ENCODE assay signal across 8 cellular contexts in the genomic region with DNA sequence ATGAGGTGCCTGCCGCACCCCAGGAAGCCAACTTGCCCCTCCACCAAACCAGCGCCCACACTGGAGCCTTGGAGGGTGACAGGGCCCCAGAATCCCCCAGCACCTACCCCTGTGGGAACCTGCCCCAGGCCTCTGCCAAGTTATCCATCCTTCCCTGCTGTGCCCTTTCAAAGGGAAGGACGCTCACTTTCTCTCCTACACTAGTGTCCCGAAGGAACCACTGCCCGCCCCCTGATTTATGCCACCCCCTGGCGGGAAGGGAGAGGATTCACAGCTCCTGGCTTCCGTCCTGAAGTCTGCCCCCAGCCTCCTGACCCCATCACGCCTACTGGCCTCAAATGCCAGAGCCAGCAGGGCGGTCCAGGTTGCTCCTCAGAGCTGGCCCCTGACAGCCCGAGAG. TPM values are rescaled to one million over a fixed set of nuclear protein-coding genes. Genes with fewer than 3 reads are reported as not detected.
DNase-seq lines count a peak whose midpoint lies in the region; ATAC-seq and TF ChIP-seq lines count a peak whose summit lies in the region.

No MANE protein-coding gene starts in this region.

- H3K4me1 ChIP-seq in iPS DF 6.9 (ENCODE audit: control insufficient read depth, insufficient read depth, low read length): peaks cover 4% of the 10 kb centered on the region; the same call in 1 of the 2 replicates

- H3K4me3 Mint-ChIP-seq in activated CD4-positive, alpha-beta memory T cell treated with anti-CD3 and anti-CD28 coated beads for 36 hours: peak overlapping the region; percentile 76

- no peaks in the 10 kb centered on the region for H3K36me3 ChIP-seq in iPS DF 6.9 (ENCODE audit: control insufficient read depth, insufficient read depth, low read length)

- H3K4me1 Mint-ChIP-seq in activated CD4-positive, alpha-beta memory T cell treated with anti-CD3 and anti-CD28 coated beads for 36 hours (ENCODE audit: low read depth): peaks cover 17% of the 10 kb centered on the region

- H3K4me3 ChIP-seq in iPS DF 6.9 (ENCODE audit: low read length): no peak overlapping the region

- CTCF ChIA-PET in activated CD4-positive, alpha-beta memory T cell treated with anti-CD3 and anti-CD28 coated beads for 36 hours (lab: Charles Lee): interaction anchor here (1.0 to 2.7 kb wide), 3 partner anchors 31 to 150 kb away, joined by 5 to 12 read pairs (median 5); a partner anchor contains a TSS

- H3K9me3 ChIP-seq in iPS DF 6.9 (ENCODE audit: control insufficient read depth, insufficient read depth, low read length): no peaks in the 10 kb centered on the region

- peak; percentile 47 for TF ChIP-seq CTCF in 22Rv1 (IDR thresholded peaks at IDR 0.05)
- TF ChIP-seq CTCF in GM12872 (IDR thresholded peaks at IDR 0.05; ENCODE audit: insufficient read depth, low read depth, low read length): peak; percentile 26; the same call in 1 of the 3 replicates

- POLR2A ChIA-PET in activated CD4-positive, alpha-beta memory T cell treated with anti-CD3 and anti-CD28 coated beads for 36 hours (lab: Charles Lee): no interaction called here

- DNase-seq in activated CD4-positive, alpha-beta memory T cell treated with anti-CD3 and anti-CD28 coated beads for 36 hours: no peak
- DNase-seq in iPS DF 6.9 (ENCODE audit: low read depth, low spot score): peak; percentile 39
- no peak for DNase-seq in cerebellar nuclear complex (lab: John Stamatoyannopoulos, UW)
- DNase-seq in DMS114 treated with DMSO at 0.1 percent for 48 hours (lab: John Stamatoyannopoulos, UW; ENCODE audit: unreplicated experiment): no peak

- H3K27me3 Mint-ChIP-seq in activated CD4-positive, alpha-beta memory T cell treated with anti-CD3 and anti-CD28 coated beads for 36 hours: peaks cover 3% of the 10 kb centered on the region

- no peaks in the 10 kb centered on the region for H3K36me3 Mint-ChIP-seq in activated CD4-positive, alpha-beta memory T cell treated with anti-CD3 and anti-CD28 coated beads for 36 hours

- H3K27ac ChIP-seq in 22Rv1: peak overlapping the region; percentile 60; the same call in 1 of the 2 replicates
- H3K27ac ChIP-seq in iPS DF 6.9 (ENCODE audit: low read length): no peak overlapping the region

- no peaks in the 10 kb centered on the region for H3K27me3 ChIP-seq in iPS DF 6.9 (ENCODE audit: control insufficient read depth, insufficient read depth, low read length)

- ATAC-seq in HG03135 (IDR thresholded peaks at IDR 0.05; ENCODE audit: unreplicated experiment) (no peak), GM21367 (IDR thresholded peaks at IDR 0.05; ENCODE audit: unreplicated experiment) (no peak)

- no peak overlapping the region for H3K27ac Mint-ChIP-seq in activated CD4-positive, alpha-beta memory T cell treated with anti-CD3 and anti-CD28 coated beads for 36 hours

- no CpG with 5 or more reads among the region's 10 CpGs for WGBS in iPS DF 6.9 (ENCODE audit: insufficient coverage, insufficient read length)

- intact Hi-C loops in activated CD4-positive, alpha-beta memory T cell treated with anti-CD3 and anti-CD28 coated beads for 36 hours (cut with micrococcal nuclease): no loop called here

- no peaks in the 10 kb centered on the region for H3K9me3 Mint-ChIP-seq in activated CD4-positive, alpha-beta memory T cell treated with anti-CD3 and anti-CD28 coated beads for 36 hours

RNA-seq across cellular contexts. Expression of a gene that starts 1.4 kb away (rescaled TPM):
- 1 to 10 TPM; 5.0 to 5.6 TPM for total RNA-seq in activated CD4-positive, alpha-beta memory T cell treated with anti-CD3 and anti-CD28 coated beads for 36 hours

RNA-seq across cellular contexts. Expression of a gene that starts 42.7 kb away (rescaled TPM):
- under 1 TPM; 0.14 to 0.19 TPM for total RNA-seq in activated CD4-positive, alpha-beta memory T cell treated with anti-CD3 and anti-CD28 coated beads for 36 hours

RNA-seq across cellular contexts. Expression of a gene that starts 56.9 kb away (rescaled TPM):
- total RNA-seq in activated CD4-positive, alpha-beta memory T cell treated with anti-CD3 and anti-CD28 coated beads for 36 hours: not detected
